1 cellular context compared by ENCODE assay signal in the genomic region with DNA sequence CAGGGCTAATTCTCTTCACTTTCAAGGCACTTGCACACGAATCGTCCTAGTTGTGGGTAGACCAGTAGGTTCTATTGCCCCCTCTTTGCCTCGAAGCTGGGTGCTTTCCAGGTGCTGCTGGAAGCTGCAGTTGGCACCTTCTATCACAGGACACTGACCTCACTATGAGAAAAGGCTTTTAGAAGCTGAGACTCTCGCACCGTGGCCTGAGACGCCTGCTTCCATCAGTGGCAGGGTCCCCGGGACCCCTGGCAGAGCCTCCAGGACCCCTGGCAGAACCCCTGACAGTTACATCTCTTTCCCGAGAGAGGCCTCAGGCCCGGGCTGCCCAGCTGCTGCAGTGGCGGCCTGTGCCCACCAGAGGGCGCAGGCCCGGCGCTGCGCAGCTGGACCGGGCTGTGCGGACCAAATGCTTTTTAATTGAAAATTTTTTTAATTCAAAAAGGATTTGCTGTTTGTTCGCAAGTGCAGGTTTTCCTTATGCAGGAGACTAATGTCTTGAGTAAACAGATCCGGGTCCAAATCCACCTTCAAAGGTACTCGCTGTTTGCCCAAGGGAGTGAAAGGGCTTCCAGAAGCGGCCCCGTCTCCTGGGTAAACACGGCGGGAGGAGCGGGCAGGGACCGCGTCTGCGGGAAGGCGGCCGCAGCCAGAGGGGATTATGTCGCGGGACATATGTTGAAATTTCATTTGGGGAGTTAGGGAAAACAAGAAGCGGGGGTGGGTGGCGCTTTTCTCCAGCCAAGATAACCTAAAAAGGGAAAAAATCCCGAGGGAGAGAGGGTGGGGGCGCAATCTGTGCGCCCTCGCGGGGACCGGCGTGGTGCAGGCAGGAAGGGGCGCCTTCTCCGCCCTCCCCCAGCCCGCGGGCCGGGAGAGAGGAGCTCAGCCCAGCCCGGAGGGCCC.
TF ChIP-seq lines count a peak whose summit lies in the region.

No MANE protein-coding gene starts in this region.

TF ChIP-seq in HCT116, 20 proteins besides CTCF, POLR2A, EP300 and RAD21 (continued from another document):
- no peak for TF ChIP-seq ZBTB33 (IDR thresholded peaks at IDR 0.05; ENCODE audit: extremely low read depth, insufficient replicate concordance, low read length)
- no peak for TF ChIP-seq ZFX (IDR thresholded peaks at IDR 0.05)
- TF ChIP-seq, protein P1, sequence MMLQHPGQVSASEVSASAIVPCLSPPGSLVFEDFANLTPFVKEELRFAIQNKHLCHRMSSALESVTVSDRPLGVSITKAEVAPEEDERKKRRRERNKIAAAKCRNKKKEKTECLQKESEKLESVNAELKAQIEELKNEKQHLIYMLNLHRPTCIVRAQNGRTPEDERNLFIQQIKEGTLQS (IDR thresholded peaks at IDR 0.05): no peak
- TF ChIP-seq ZNF274 (IDR thresholded peaks at IDR 0.05; ENCODE audit: low read depth, low read length): no peak
- no peak for TF ChIP-seq SRF (IDR thresholded peaks at IDR 0.05; ENCODE audit: low read depth)
- no peak for TF ChIP-seq SP1 (IDR thresholded peaks at IDR 0.05; ENCODE audit: low read depth)
- TF ChIP-seq EGR1 (IDR thresholded peaks at IDR 0.05; ENCODE audit: low read depth): no peak
- TF ChIP-seq YY1 (IDR thresholded peaks at IDR 0.05; ENCODE audit: extremely low read depth, insufficient replicate concordance, low read depth, low read length): no peak
- no peak for TF ChIP-seq POLR2AphosphoS5 (IDR thresholded peaks at IDR 0.05; ENCODE audit: low read depth, low read length)
- TF ChIP-seq, protein P2, sequence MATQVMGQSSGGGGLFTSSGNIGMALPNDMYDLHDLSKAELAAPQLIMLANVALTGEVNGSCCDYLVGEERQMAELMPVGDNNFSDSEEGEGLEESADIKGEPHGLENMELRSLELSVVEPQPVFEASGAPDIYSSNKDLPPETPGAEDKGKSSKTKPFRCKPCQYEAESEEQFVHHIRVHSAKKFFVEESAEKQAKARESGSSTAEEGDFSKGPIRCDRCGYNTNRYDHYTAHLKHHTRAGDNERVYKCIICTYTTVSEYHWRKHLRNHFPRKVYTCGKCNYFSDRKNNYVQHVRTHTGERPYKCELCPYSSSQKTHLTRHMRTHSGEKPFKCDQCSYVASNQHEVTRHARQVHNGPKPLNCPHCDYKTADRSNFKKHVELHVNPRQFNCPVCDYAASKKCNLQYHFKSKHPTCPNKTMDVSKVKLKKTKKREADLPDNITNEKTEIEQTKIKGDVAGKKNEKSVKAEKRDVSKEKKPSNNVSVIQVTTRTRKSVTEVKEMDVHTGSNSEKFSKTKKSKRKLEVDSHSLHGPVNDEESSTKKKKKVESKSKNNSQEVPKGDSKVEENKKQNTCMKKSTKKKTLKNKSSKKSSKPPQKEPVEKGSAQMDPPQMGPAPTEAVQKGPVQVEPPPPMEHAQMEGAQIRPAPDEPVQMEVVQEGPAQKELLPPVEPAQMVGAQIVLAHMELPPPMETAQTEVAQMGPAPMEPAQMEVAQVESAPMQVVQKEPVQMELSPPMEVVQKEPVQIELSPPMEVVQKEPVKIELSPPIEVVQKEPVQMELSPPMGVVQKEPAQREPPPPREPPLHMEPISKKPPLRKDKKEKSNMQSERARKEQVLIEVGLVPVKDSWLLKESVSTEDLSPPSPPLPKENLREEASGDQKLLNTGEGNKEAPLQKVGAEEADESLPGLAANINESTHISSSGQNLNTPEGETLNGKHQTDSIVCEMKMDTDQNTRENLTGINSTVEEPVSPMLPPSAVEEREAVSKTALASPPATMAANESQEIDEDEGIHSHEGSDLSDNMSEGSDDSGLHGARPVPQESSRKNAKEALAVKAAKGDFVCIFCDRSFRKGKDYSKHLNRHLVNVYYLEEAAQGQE (IDR thresholded peaks at IDR 0.05; ENCODE audit: low read depth): no peak
- TF ChIP-seq TCF7L2 (IDR thresholded peaks at IDR 0.05; ENCODE audit: borderline replicate concordance, extremely low read depth, insufficient read depth, insufficient read length): no peak
